ENCODE assay signal across 3 cellular contexts in genomic region chr16:79679334-79679733, GRCh38.
A peak's percentile ranks its signal among the peaks of the same experiment; 100 is the strongest.
TF ChIP-seq lines count a peak whose summit lies in the region.

No MANE protein-coding gene starts in this region.

TF ChIP-seq in HepG2, 621 proteins besides CTCF, POLR2A, EP300 and RAD21:
- TF ChIP-seq CREB1 (IDR thresholded peaks at IDR 0.05) (peak; percentile 32; the same call in 1 of the 2 replicates), CREB1 (CRISPR knock-in tag; IDR thresholded peaks at IDR 0.05) (no peak), HMGA1 (CRISPR knock-in tag; conservative IDR thresholded peaks at IDR 0.05) (no peak), MBD4 (IDR thresholded peaks at IDR 0.05; ENCODE audit: borderline replicate concordance, low read length) (no peak), ATF7 (IDR thresholded peaks at IDR 0.05) (peak; percentile 94), ATF7 (CRISPR knock-in tag; IDR thresholded peaks at IDR 0.05) (no peak)

TF ChIP-seq in HEK293, 187 proteins besides CTCF, POLR2A, EP300 and RAD21 (continued from another document):
- TF ChIP-seq ZSCAN4 (tag by site-specific recombination; IDR thresholded peaks at IDR 0.05): no peak
- TF ChIP-seq ATF2 (tag by site-specific recombination; IDR thresholded peaks at IDR 0.05; ENCODE audit: low read depth): peak; percentile 62; the same call in 1 of the 2 replicates
- no peak for TF ChIP-seq ZNF354C (tag by site-specific recombination; IDR thresholded peaks at IDR 0.05; ENCODE audit: borderline replicate concordance, low read depth)
- TF ChIP-seq SETDB1 (IDR thresholded peaks at IDR 0.05; ENCODE audit: insufficient read length, low read length): peak; percentile 61

TF ChIP-seq in K562, 482 proteins besides CTCF, POLR2A, EP300 and RAD21:
- TF ChIP-seq ATF3 (IDR thresholded peaks at IDR 0.05) (peak; percentile 66), ATF3 (CRISPR knock-in tag; conservative IDR thresholded peaks at IDR 0.05) (no peak), RBM25 (IDR thresholded peaks at IDR 0.05; ENCODE audit: low read depth, low read length, severe bottlenecking) (peak; percentile 33), ZNF717 (CRISPR knock-in tag; IDR thresholded peaks at IDR 0.05) (no peak), PTTG1 (tag; IDR thresholded peaks at IDR 0.05; ENCODE audit: low read depth) (no peak), KDM4B (IDR thresholded peaks at IDR 0.05; ENCODE audit: borderline replicate concordance in 2 of 2, low read depth in 1 of 2) (no peak)
